Comparison of ENCODE assay signal across 14 cellular contexts in the genomic region with DNA sequence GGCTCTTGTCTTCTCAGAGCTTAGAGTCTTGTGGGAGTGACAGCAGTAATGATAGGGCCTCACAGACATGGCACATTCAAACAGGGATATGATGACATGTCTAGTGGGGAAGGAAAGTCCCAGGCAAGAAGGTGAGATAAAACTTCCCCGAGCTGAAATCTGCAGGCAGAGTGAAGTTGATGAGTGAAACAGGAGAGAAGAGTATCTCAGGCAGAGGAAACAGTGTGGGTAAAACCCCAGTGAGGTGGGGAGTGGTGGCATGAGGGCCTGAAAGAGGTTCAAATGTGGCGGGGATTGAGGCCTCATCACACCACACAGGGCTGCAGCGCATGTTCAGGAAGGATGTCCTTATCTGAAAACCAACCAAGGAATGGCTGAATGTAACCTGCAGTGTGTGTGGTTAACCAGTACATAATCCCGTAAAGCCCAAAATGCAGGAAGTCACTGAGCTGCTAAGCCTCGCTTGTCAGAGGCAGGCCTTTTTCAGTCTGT.
A peak's percentile ranks its signal among the peaks of the same experiment; 100 is the strongest.
DNase-seq lines count a peak whose midpoint lies in the region; ATAC-seq, FAIRE-seq and TF ChIP-seq lines count a peak whose summit lies in the region.
"Had no signal": no experiment of that assay in that cellular context is flagged by ENCODE, and none has a peak within 500 bp of the region (broad histone marks: within the 10 kb centered on the region; RNA-seq: fewer than 3 reads in every experiment).

No MANE protein-coding gene starts in this region.

- no peaks in the 10 kb centered on the region for H3K27me3 ChIP-seq in pancreas

- 90 to 93% methylated on average over 5 of the region's 5 CpGs for WGBS in pancreas, 2 donors

- no peaks in the 10 kb centered on the region for H3K9me3 ChIP-seq in pancreas

- intact Hi-C loops in pancreas (cut with DNase I) (no loop called here), MCF 10A (cut with micrococcal nuclease) (no loop called here)

- no TSS peak for BruUV-seq in MCF 10A (replicated peaks; lab: Mats Ljungman, UMichigan)

- no peaks in the 10 kb centered on the region for H3K36me3 Mint-ChIP-seq in MCF 10A (ENCODE audit: insufficient read depth, unreplicated experiment)
- H3K36me3 Mint-ChIP-seq: CD4-positive, CD25-positive, alpha-beta regulatory T cell; IgD-negative memory B cell had no signal

- POLR2A ChIA-PET in MCF 10A (lab: Yijun Ruan, JAX): no interaction called here

- no peak overlapping the region for H3K27ac ChIP-seq in pancreas

- FAIRE-seq in pancreas (lab: Jason Lieb, UNC): no peak

- TF ChIP-seq CTCF in GM12864 (IDR thresholded peaks at IDR 0.05; ENCODE audit: low read depth, low read length, missing control alignments) (no peak), pancreas (IDR thresholded peaks at IDR 0.05) (no peak), MCF 10A (IDR thresholded peaks at IDR 0.05; ENCODE audit: unreplicated experiment) (no peak)

- peaks cover 10 to 14% (median 13%) of the 10 kb centered on the region in 3 donors for H3K4me1 ChIP-seq in pancreas

- ATAC-seq in GM19035 (IDR thresholded peaks at IDR 0.05; ENCODE audit: unreplicated experiment) (peak; percentile 61), HG02610 (IDR thresholded peaks at IDR 0.05; ENCODE audit: unreplicated experiment) (peak; percentile 90), HG03575 (IDR thresholded peaks at IDR 0.05; ENCODE audit: extremely low read depth, insufficient number of reproducible peaks, low FRiP score, unreplicated experiment) (peak; percentile 49), pancreas (no peak)

- H3K4me1 Mint-ChIP-seq in MCF 10A (ENCODE audit: insufficient read depth, unreplicated experiment): no peaks in the 10 kb centered on the region
- H3K4me1 Mint-ChIP-seq: CD4-positive, CD25-positive, alpha-beta regulatory T cell had no signal

- no peaks in the 10 kb centered on the region for H3K36me3 ChIP-seq in pancreas

- CTCF ChIA-PET in MCF 10A (lab: Yijun Ruan, JAX): interaction anchor here (0.9 kb wide), 1 partner anchor 159 kb away, joined by 3 read pairs; no protein-coding TSS in a partner anchor

- peaks cover 7% of the 10 kb centered on the region for H3K9me3 Mint-ChIP-seq in MCF 10A (ENCODE audit: unreplicated experiment)

- no peaks in the 10 kb centered on the region for H3K27me3 Mint-ChIP-seq in MCF 10A (ENCODE audit: insufficient read depth, unreplicated experiment)

- H3K27ac Mint-ChIP-seq in MCF 10A (ENCODE audit: low read depth, unreplicated experiment): no peak overlapping the region
- H3K27ac Mint-ChIP-seq: CD4-positive, CD25-positive, alpha-beta regulatory T cell had no signal

- no peak overlapping the region for H3K4me3 Mint-ChIP-seq in MCF 10A (ENCODE audit: unreplicated experiment)
- H3K4me3 Mint-ChIP-seq: CD4-positive, CD25-positive, alpha-beta regulatory T cell; IgD-negative memory B cell had no signal

- DNase-seq in GM12864 (ENCODE audit: low read depth): peak; percentile 22
- no peak for DNase-seq in SKM-1 treated with dmso at 0.1 percent for 144 hours (lab: John Stamatoyannopoulos, UW; ENCODE audit: unreplicated experiment)
- DNase-seq in pancreas: no peak
- DNase-seq in MCF 10A (ENCODE audit: unreplicated experiment): no peak
- DNase-seq in NCI-H748 (lab: John Stamatoyannopoulos, UW; ENCODE audit: unreplicated experiment): no peak
- DNase-seq: activated CD8-positive, alpha-beta memory T cell treated with anti-CD3 and anti-CD28 coated beads, Interleukin-2, amount 50 U/mL, for 4 hours; CD4-positive, CD25-positive, alpha-beta regulatory T cell; midbrain; NCI-H345; stimulated activated CD8-positive, alpha-beta memory T cell treated with anti-CD3 and anti-CD28 coated beads, Interleukin-4, amount 100 ng/mL, for 48 hours had no signal

- no peak overlapping the region for H3K4me3 ChIP-seq in GM12864 (ENCODE audit: low read depth, low read length)
- H3K4me3 ChIP-seq in pancreas: no peak overlapping the region

Comparison
In these comparisons a context has a peak if more than half of its experiments do, and no peak if none do; other contexts are left out.
1. ATAC-seq: peak in GM19035 (single experiment), HG02610 (single experiment) and HG03575 (single experiment); none in pancreas (0 of 4).